In the genomic region with DNA sequence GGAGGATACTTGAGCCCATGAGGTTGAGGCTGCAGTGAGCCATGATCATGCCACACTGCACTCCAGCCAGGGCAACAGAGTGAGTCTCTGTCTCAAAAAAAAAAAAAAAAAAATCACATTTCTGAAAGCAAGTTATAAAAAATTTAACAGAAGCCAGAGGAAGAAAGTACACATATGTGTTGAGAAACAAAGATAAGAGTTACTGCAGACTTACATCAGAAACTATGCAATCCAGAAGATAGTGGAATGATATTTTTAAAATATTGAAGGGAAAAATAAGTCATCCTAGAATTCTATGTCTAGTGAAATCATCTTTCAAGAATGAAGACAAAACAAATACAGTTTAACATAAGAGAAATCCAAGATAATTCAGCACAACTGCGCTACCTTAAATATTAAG, we compare ENCODE assay signal across 29 cellular contexts.
"Had no signal": no experiment of that assay in that cellular context is flagged by ENCODE, and none has a peak within 500 bp of the region (broad histone marks: within the 10 kb centered on the region; RNA-seq: fewer than 3 reads in every experiment).

No MANE protein-coding gene starts in this region.

- DNase-seq: activated CD4-positive, alpha-beta T cell treated with anti-CD3 and anti-CD28 coated beads for 4 hours; activated CD4-positive, alpha-beta T cell treated with anti-CD3 and anti-CD28 coated beads, Interleukin-2, amount 50 U/mL, for 48 hours; activated CD8-positive, alpha-beta memory T cell treated with anti-CD3 and anti-CD28 coated beads for 24 hours; activated effector memory CD4-positive, alpha-beta T cell treated with Interleukin-2 at 50 U/mL for 16 hours; activated naive CD4-positive, alpha-beta T cell treated with Interleukin-2 at 50 U/mL for 16 hours; activated naive CD8-positive, alpha-beta T cell treated with anti-CD3 and anti-CD28 coated beads for 36 hours; adrenal gland; aorta; body of pancreas; dermis blood vessel endothelial cell; effector CD4-positive, alpha-beta T cell; foreskin keratinocyte; heart left ventricle; hypothalamus; immature natural killer cell; kidney; left colon; mammary epithelial cell; nephron progenitor cell; retina; sigmoid colon; small intestine; stimulated activated CD4-positive, alpha-beta T cell treated with anti-CD3 and anti-CD28 coated beads, Interleukin-4, amount 100 ng/mL, for 24 hours; stimulated activated naive CD8-positive, alpha-beta T cell treated with anti-CD3 and anti-CD28 coated beads, Interleukin-15, amount 100 ng/mL, for 72 hours; substantia nigra; uterus had no signal

- ATAC-seq: body of pancreas; foreskin keratinocyte; heart left ventricle; left colon; stimulated activated effector memory CD8-positive, alpha-beta T cell treated with anti-CD3 and anti-CD28 coated beads, Interleukin-12 subunit alpha, Interleukin-12 subunit beta, amount 100 ng/mL, for 72 hours; stimulated activated naive CD8-positive, alpha-beta T cell treated with anti-CD3 and anti-CD28 coated beads, Interleukin-15, amount 100 ng/mL, for 72 hours had no signal

- H3K36me3 Mint-ChIP-seq: activated naive CD8-positive, alpha-beta T cell treated with anti-CD3 and anti-CD28 coated beads for 36 hours; stimulated activated effector memory CD8-positive, alpha-beta T cell treated with anti-CD3 and anti-CD28 coated beads, Interleukin-12 subunit alpha, Interleukin-12 subunit beta, amount 100 ng/mL, for 72 hours; type B pancreatic cell had no signal

- H3K27me3 Mint-ChIP-seq: progenitor cell of endocrine pancreas, type B pancreatic cell had no signal

- H3K4me1 Mint-ChIP-seq: activated naive CD8-positive, alpha-beta T cell treated with anti-CD3 and anti-CD28 coated beads for 36 hours; immature natural killer cell; nephron progenitor cell; stimulated activated effector memory CD8-positive, alpha-beta T cell treated with anti-CD3 and anti-CD28 coated beads, Interleukin-12 subunit alpha, Interleukin-12 subunit beta, amount 100 ng/mL, for 72 hours; stimulated activated naive CD8-positive, alpha-beta T cell treated with anti-CD3 and anti-CD28 coated beads, Interleukin-15, amount 100 ng/mL, for 72 hours had no signal

- H3K4me3 Mint-ChIP-seq: activated naive CD8-positive, alpha-beta T cell treated with anti-CD3 and anti-CD28 coated beads for 36 hours; immature natural killer cell; nephron progenitor cell; stimulated activated effector memory CD8-positive, alpha-beta T cell treated with anti-CD3 and anti-CD28 coated beads, Interleukin-12 subunit alpha, Interleukin-12 subunit beta, amount 100 ng/mL, for 72 hours; stimulated activated naive CD8-positive, alpha-beta T cell treated with anti-CD3 and anti-CD28 coated beads, Interleukin-15, amount 100 ng/mL, for 72 hours; type B pancreatic cell had no signal

- H3K27ac Mint-ChIP-seq: activated naive CD8-positive, alpha-beta T cell treated with anti-CD3 and anti-CD28 coated beads for 36 hours; immature natural killer cell; nephron progenitor cell; progenitor cell of endocrine pancreas; stimulated activated effector memory CD8-positive, alpha-beta T cell treated with anti-CD3 and anti-CD28 coated beads, Interleukin-12 subunit alpha, Interleukin-12 subunit beta, amount 100 ng/mL, for 72 hours; type B pancreatic cell had no signal
